Comparison of ENCODE assay signal across 8 cellular contexts in the genomic region with DNA sequence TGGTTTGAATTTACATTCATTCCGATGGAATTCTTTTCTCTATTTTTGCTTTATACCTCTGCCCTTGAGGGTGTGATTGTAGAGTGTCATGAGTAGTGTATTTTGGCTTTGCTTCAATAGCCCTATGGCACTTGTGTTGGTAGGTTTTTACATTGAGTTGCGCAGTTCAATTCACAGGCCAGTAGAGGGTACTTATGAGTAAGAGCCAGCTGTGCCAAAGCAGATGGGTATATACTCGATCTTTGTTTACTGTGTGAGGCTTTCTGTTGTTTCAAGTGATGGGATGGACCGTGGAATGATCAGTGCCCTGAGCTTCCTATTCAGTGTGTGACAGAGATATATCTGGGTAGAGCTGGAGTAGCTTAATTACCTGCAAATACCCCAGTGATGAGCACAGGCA. TPM values are rescaled to one million over a fixed set of nuclear protein-coding genes. Genes with fewer than 3 reads are reported as not detected.
DNase-seq lines count a peak whose midpoint lies in the region; ATAC-seq and TF ChIP-seq lines count a peak whose summit lies in the region.

No MANE protein-coding gene starts in this region.

- no peak overlapping the region for H3K18ac ChIP-seq in neuronal stem cell (ENCODE audit: low read length)

- H3K36me3 ChIP-seq in left lung (no peaks in the 10 kb centered on the region), neuronal stem cell (replicated peaks in 1 of 2; ENCODE audit: control insufficient read depth in 2 of 2, insufficient read depth in 2 of 2, low read length in 2 of 2) (no peaks in the 10 kb centered on the region)

- intact Hi-C loops in left lung (cut with DNase I) = loop anchor here in 1 of 2 donors (10.0 kb wide), 1 partner anchor 235 kb away; no protein-coding TSS in a partner anchor

- CTCF ChIA-PET in T-cell (lab: Charles Lee) = interaction anchor here in 1 of 2 donors (1.0 kb wide), 1 partner anchor 16 kb away, joined by 3 read pairs; no protein-coding TSS in a partner anchor

- no peak overlapping the region for H3K23ac ChIP-seq in neuronal stem cell (ENCODE audit: low read depth, low read length, poor library complexity)

- no peak overlapping the region for H3K4ac ChIP-seq in neuronal stem cell (ENCODE audit: low read length)

- H3K27me3 Mint-ChIP-seq in T-cell = peaks cover 19 to 26% of the 10 kb centered on the region in 2 donors

- WGBS in neuronal stem cell (ENCODE audit: extremely low coverage in 2 of 2, insufficient read length in 2 of 2, insufficient replicate concordance in 1 of 2), 2 donors = no CpG with 5 or more reads among the region's 4 CpGs

- DNase-seq in EH (ENCODE audit: low read depth) (peak; percentile 48), HT-29 (ENCODE audit: low spot score) (peak; percentile 32), T-cell (peak in 3 of 34 experiments; percentile 1 to 10 (median 6)), left lung (no peak), cortex of kidney (lab: John Stamatoyannopoulos, UW) (no peak), neuronal stem cell (ENCODE audit: low spot score) (no peak)

- H3K9me3 Mint-ChIP-seq in T-cell = peaks cover 11 to 34% (median 12%) of the 10 kb centered on the region in 3 donors

- H3K4me3 Mint-ChIP-seq in T-cell = no peak overlapping the region

- peaks cover 5% of the 10 kb centered on the region for H3K36me3 Mint-ChIP-seq in T-cell

- ATAC-seq in T-cell (replicated peaks in 1 of 4) (peak in 3 of 4 experiments; percentile 46 to 56 (median 51)), left lung (peak; percentile 85), HG03097 (IDR thresholded peaks at IDR 0.05; ENCODE audit: low FRiP score, unreplicated experiment) (no peak), HG02885 (IDR thresholded peaks at IDR 0.05; ENCODE audit: poor library complexity, unreplicated experiment) (no peak)

- no peak overlapping the region for H2AK5ac ChIP-seq in neuronal stem cell (ENCODE audit: low read depth, low read length)

- no peaks in the 10 kb centered on the region for H3K79me1 ChIP-seq in neuronal stem cell (ENCODE audit: low read depth, low read length)

- H3K14ac ChIP-seq in neuronal stem cell (ENCODE audit: low read length) = no peak overlapping the region

- no peak overlapping the region for H4K8ac ChIP-seq in neuronal stem cell (ENCODE audit: low read depth, low read length)

- H3K27me3 ChIP-seq in left lung (no peaks in the 10 kb centered on the region), neuronal stem cell (ENCODE audit: control insufficient read depth in 3 of 3, insufficient read depth in 3 of 3, low read depth in 1 of 3, low read length in 3 of 3) (no peaks in the 10 kb centered on the region)

- no peak overlapping the region for H2AFZ ChIP-seq in neuronal stem cell (ENCODE audit: low read length)

- no peak overlapping the region for H2BK5ac ChIP-seq in neuronal stem cell (ENCODE audit: low read length)

- TF ChIP-seq CTCF in left lung (IDR thresholded peaks at IDR 0.05) = peak; percentile 26 to 43

- no peak overlapping the region for H3K27ac Mint-ChIP-seq in T-cell

- H2BK120ac ChIP-seq in neuronal stem cell (ENCODE audit: low read depth, low read length) = no peak overlapping the region

- POLR2A ChIA-PET in T-cell (lab: Charles Lee) = no interaction called here

- H3K9me3 ChIP-seq in left lung (no peaks in the 10 kb centered on the region), neuronal stem cell (replicated peaks in 1 of 2; ENCODE audit: control insufficient read depth in 2 of 2, insufficient read depth in 1 of 2, low read depth in 1 of 2, low read length in 2 of 2) (no peaks in the 10 kb centered on the region)

- H4K91ac ChIP-seq in neuronal stem cell (ENCODE audit: low read depth, low read length, poor library complexity) = no peak overlapping the region

- H3K4me1 Mint-ChIP-seq in T-cell = peaks cover 4% of the 10 kb centered on the region in 3 donors

- H3K4me3 ChIP-seq in left lung = no peak overlapping the region
- H3K4me3 ChIP-seq in neuronal stem cell (ENCODE audit: low read length in 2 of 2) = no peak overlapping the region

- H3K4me1 ChIP-seq in left lung = peaks cover 0 to 4% of the 10 kb centered on the region in 2 donors
- H3K4me1 ChIP-seq in neuronal stem cell (ENCODE audit: control insufficient read depth in 2 of 2, insufficient read depth in 1 of 2, low read depth in 1 of 2, low read length in 2 of 2) = no peaks in the 10 kb centered on the region

- no peak overlapping the region for H3K9ac ChIP-seq in neuronal stem cell (ENCODE audit: low read depth, low read length, poor library complexity)

- H2BK12ac ChIP-seq in neuronal stem cell (ENCODE audit: low read length) = no peak overlapping the region

- H3K27ac ChIP-seq in left lung (no peak overlapping the region), neuronal stem cell (replicated peaks; ENCODE audit: low read length) (no peak overlapping the region)

- no peak overlapping the region for H3K4me2 ChIP-seq in neuronal stem cell (ENCODE audit: insufficient read depth, low read length, poor library complexity, severe bottlenecking)

- no peak overlapping the region for H2BK15ac ChIP-seq in neuronal stem cell (ENCODE audit: low read length)

RNA-seq across cellular contexts. Expression of gene AKR1C3, which starts 4.3 kb away (rescaled TPM):
- total RNA-seq in HT-29 (2014; rRNA removed; shearing (Covaris generic)) = 87.6 and 95.6 TPM in 2 replicates
- total RNA-seq in T-cell (10 to 100 TPM in 1 of 5 donors, 1 to 10 TPM in 4; 1.1 to 13.6 (median 4.2) TPM), left lung (10 to 100 TPM; 47.1 to 88.3 TPM)
- polyA plus RNA-seq in neuronal stem cell (2013, experiment 1 of 2) = 1.3 TPM
- 0.90 TPM for polyA plus RNA-seq in neuronal stem cell (2013, experiment 2 of 2)

Comparison
In these comparisons a context has a peak if more than half of its experiments do, and no peak if none do; other contexts are left out.
1. DNase-seq: peak in EH (single experiment) and HT-29 (single experiment); none in left lung (0 of 2), cortex of kidney (single experiment) and neuronal stem cell (single experiment).
2. ATAC-seq: peak in T-cell (3 of 4) and left lung (single experiment); none in HG03097 (single experiment) and HG02885 (single experiment).